24 cellular contexts compared by ENCODE assay signal in the genomic region with DNA sequence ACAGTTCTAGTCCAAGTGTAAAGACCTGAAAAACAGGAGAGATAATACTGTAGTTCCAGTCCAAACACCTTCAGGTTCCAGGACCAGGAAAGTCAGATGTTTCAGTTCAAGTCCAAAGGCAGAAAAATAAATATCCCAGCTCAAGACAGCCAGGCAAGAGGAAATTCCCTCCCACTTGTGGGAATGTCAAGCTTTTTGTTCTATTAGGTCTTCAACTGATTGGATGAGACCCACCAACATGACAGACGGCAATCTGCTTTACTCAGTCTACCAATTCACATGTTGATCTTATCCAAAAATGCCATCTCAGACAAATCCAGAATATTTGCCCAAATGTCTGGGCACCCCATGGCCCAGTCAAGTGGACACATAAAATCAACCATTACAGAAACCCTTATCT. TPM values are rescaled to one million over a fixed set of nuclear protein-coding genes. Genes with fewer than 3 reads are reported as not detected.
"Had no signal": no experiment of that assay in that cellular context is flagged by ENCODE, and none has a peak within 500 bp of the region (broad histone marks: within the 10 kb centered on the region; RNA-seq: fewer than 3 reads in every experiment).

No MANE protein-coding gene starts in this region.

- H3K4me3 Mint-ChIP-seq: immature natural killer cell; memory B cell; naive thymus-derived CD4-positive, alpha-beta T cell had no signal

- ATAC-seq: gastrocnemius medialis; heart right ventricle; left cardiac atrium; left lung; left ventricle myocardium superior; lower lobe of right lung; naive thymus-derived CD4-positive, alpha-beta T cell had no signal

- H3K36me3 Mint-ChIP-seq: naive thymus-derived CD4-positive, alpha-beta T cell had no signal

- H3K27ac Mint-ChIP-seq: immature natural killer cell, memory B cell had no signal

- FAIRE-seq: colon, endothelial cell of umbilical vein had no signal

- H3K9me3 ChIP-seq: esophagus muscularis mucosa, gastrocnemius medialis, lower lobe of right lung had no signal

- H3K27me3 ChIP-seq: dorsolateral prefrontal cortex, esophagus muscularis mucosa, gastrocnemius medialis, heart right ventricle, left lung had no signal

- H3K4me1 Mint-ChIP-seq: immature natural killer cell, memory B cell had no signal

- DNase-seq: dermis blood vessel endothelial cell; dorsolateral prefrontal cortex; effector CD4-positive, alpha-beta T cell; effector memory CD4-positive, alpha-beta T cell; foreskin melanocyte; gastrocnemius medialis; glutamatergic neuron; head of caudate nucleus; heart right ventricle; hypothalamus; immature natural killer cell; islet precursor cell; left cardiac atrium; left lung; left ventricle myocardium superior; lower lobe of right lung; mesendoderm; midbrain; naive thymus-derived CD4-positive, alpha-beta T cell had no signal

- H3K27me3 Mint-ChIP-seq: memory B cell; naive thymus-derived CD4-positive, alpha-beta T cell had no signal

- H3K4me3 ChIP-seq: coronary artery, dorsolateral prefrontal cortex, esophagus muscularis mucosa, gastrocnemius medialis, heart right ventricle, left lung, lower lobe of right lung had no signal

- H3K36me3 ChIP-seq: esophagus muscularis mucosa, gastrocnemius medialis, heart right ventricle, left lung, lower lobe of right lung had no signal

- H3K4me1 ChIP-seq: esophagus muscularis mucosa, gastrocnemius medialis, heart right ventricle, left lung, lower lobe of right lung had no signal

- H3K27ac ChIP-seq: coronary artery, dorsolateral prefrontal cortex, esophagus muscularis mucosa, gastrocnemius medialis, heart right ventricle, left lung, lower lobe of right lung had no signal

RNA-seq across cellular contexts. Expression of gene SEMA3D, which starts 33.1 kb away (rescaled TPM):
- total RNA-seq: naive thymus-derived CD4-positive, alpha-beta T cell had no signal
- polyA plus RNA-seq: immature natural killer cell; naive thymus-derived CD4-positive, alpha-beta T cell had no signal
